8 cellular contexts compared by ENCODE assay signal in genomic region chr16:88633684-88634140, GRCh38. TPM values are rescaled to one million over a fixed set of nuclear protein-coding genes. Genes with fewer than 3 reads are reported as not detected.
DNase-seq lines count a peak whose midpoint lies in the region; ATAC-seq and TF ChIP-seq lines count a peak whose summit lies in the region.

No MANE protein-coding gene starts in this region.

- H3K36me3 Mint-ChIP-seq in activated naive CD4-positive, alpha-beta T cell treated with anti-CD3 and anti-CD28 coated beads for 36 hours (ENCODE audit: low read depth): peaks cover 7% of the 10 kb centered on the region

- DNase-seq in GM12865 (ENCODE audit: low read depth) (peak; percentile 68), iPS-NIHi7 (ENCODE audit: extremely low spot score) (peak; percentile 83), C1 segment of cervical spinal cord (lab: John Stamatoyannopoulos, UW) (no peak)
- DNase-seq in activated naive CD4-positive, alpha-beta T cell treated with anti-CD3 and anti-CD28 coated beads for 36 hours: peak; percentile 59
- DNase-seq in stimulated activated CD8-positive, alpha-beta memory T cell treated with anti-CD3 and anti-CD28 coated beads, Interleukin-15, amount 100 ng/mL, for 48 hours (ENCODE audit: low read depth in 2 of 2): peak; percentile 47 to 66

- H3K4me3 ChIP-seq in GM12865 (ENCODE audit: low read depth, low read length) (peak overlapping the region; percentile 48), OCI-LY1 (ENCODE audit: low read depth, low read length, poor library complexity, severe bottlenecking) (peak overlapping the region; percentile 53)

- no peaks in the 10 kb centered on the region; the same call in 1 of the 2 replicates for H3K27me3 ChIP-seq in OCI-LY1 (ENCODE audit: insufficient read depth, low read length)

- CTCF ChIA-PET in activated naive CD4-positive, alpha-beta T cell treated with anti-CD3 and anti-CD28 coated beads for 36 hours (lab: Charles Lee): interaction anchor here (0.9 to 1.2 kb wide), 2 partner anchors 63 to 104 kb away, joined by 3 read pairs; partner anchors contain the start of gene ZC3H18

- H2AFZ ChIP-seq in OCI-LY1 (ENCODE audit: low read length): no peak overlapping the region

- peaks cover 19% of the 10 kb centered on the region for H3K27me3 Mint-ChIP-seq in activated naive CD4-positive, alpha-beta T cell treated with anti-CD3 and anti-CD28 coated beads for 36 hours (ENCODE audit: low read depth)

- H3K9me3 Mint-ChIP-seq in activated naive CD4-positive, alpha-beta T cell treated with anti-CD3 and anti-CD28 coated beads for 36 hours: peaks cover 2% of the 10 kb centered on the region

- H3K9me3 ChIP-seq in OCI-LY1 (ENCODE audit: low read length): no peaks in the 10 kb centered on the region

- ATAC-seq in GM21825 (IDR thresholded peaks at IDR 0.05; ENCODE audit: unreplicated experiment) (peak; percentile 30), GM21528 (IDR thresholded peaks at IDR 0.05; ENCODE audit: low FRiP score, unreplicated experiment) (no peak)

- H3F3A ChIP-seq in OCI-LY1 (ENCODE audit: insufficient read depth, low read length): no peaks in the 10 kb centered on the region

- TF ChIP-seq CTCF in GM12865 (IDR thresholded peaks at IDR 0.05; ENCODE audit: insufficient read depth, low read depth, low read length, missing control alignments) (peak; percentile 52), OCI-LY1 (IDR thresholded peaks at IDR 0.05; ENCODE audit: low read length) (peak; percentile 44; the same call in 1 of the 2 replicates)

- H3K79me2 ChIP-seq in OCI-LY1 (ENCODE audit: insufficient read depth, low read length): no peaks in the 10 kb centered on the region

- peak overlapping the region; percentile 50 for H3K27ac ChIP-seq in OCI-LY1 (ENCODE audit: low read depth, low read length, poor library complexity, severe bottlenecking)

- no peaks in the 10 kb centered on the region for H3K9me2 ChIP-seq in OCI-LY1 (ENCODE audit: low read depth, low read length)

- peak overlapping the region; percentile 61 for H3K4me2 ChIP-seq in OCI-LY1 (ENCODE audit: low read length)

- intact Hi-C loops in activated naive CD4-positive, alpha-beta T cell treated with anti-CD3 and anti-CD28 coated beads for 36 hours (cut with micrococcal nuclease): loop anchor here (2.0 kb wide), 1 partner anchor 17 kb away; the partner anchor contains the start of gene CYBA

- H3K36me3 ChIP-seq in OCI-LY1 (ENCODE audit: insufficient read depth, low read length): peaks cover 34% of the 10 kb centered on the region

- H3K27ac Mint-ChIP-seq in activated naive CD4-positive, alpha-beta T cell treated with anti-CD3 and anti-CD28 coated beads for 36 hours: no peak overlapping the region

- peak overlapping the region; percentile 34; the same call in 1 of the 2 replicates for H3K9ac ChIP-seq in OCI-LY1 (ENCODE audit: low read length)

- H3K4me3 Mint-ChIP-seq in activated naive CD4-positive, alpha-beta T cell treated with anti-CD3 and anti-CD28 coated beads for 36 hours: peak overlapping the region; percentile 52

- H4K20me1 ChIP-seq in OCI-LY1 (ENCODE audit: insufficient read depth, low read length): no peaks in the 10 kb centered on the region

- peaks cover 38% of the 10 kb centered on the region for H3K4me1 ChIP-seq in OCI-LY1 (ENCODE audit: insufficient read depth, low read length, severe bottlenecking)

- H3K4me1 Mint-ChIP-seq in activated naive CD4-positive, alpha-beta T cell treated with anti-CD3 and anti-CD28 coated beads for 36 hours (ENCODE audit: low read depth): peaks cover 39% of the 10 kb centered on the region

RNA-seq across cellular contexts. Expression of gene IL17C, which starts 4.7 kb away (rescaled TPM):
- not detected for total RNA-seq in activated naive CD4-positive, alpha-beta T cell treated with anti-CD3 and anti-CD28 coated beads for 36 hours

RNA-seq across cellular contexts. Expression of gene CYBA, which starts 17.1 kb away (rescaled TPM):
- 100 to 1,000 TPM; 167 to 180 TPM for total RNA-seq in activated naive CD4-positive, alpha-beta T cell treated with anti-CD3 and anti-CD28 coated beads for 36 hours

RNA-seq across cellular contexts. Expression of gene MVD, which starts 29.2 kb away (rescaled TPM):
- 10 to 100 TPM; 90.5 to 96.8 TPM for total RNA-seq in activated naive CD4-positive, alpha-beta T cell treated with anti-CD3 and anti-CD28 coated beads for 36 hours

RNA-seq across cellular contexts. Expression of gene SNAI3, which starts 52.6 kb away (rescaled TPM):
- total RNA-seq in activated naive CD4-positive, alpha-beta T cell treated with anti-CD3 and anti-CD28 coated beads for 36 hours: 1 to 10 TPM; 2.9 to 3.0 TPM

Comparison
In these comparisons a context has a peak if more than half of its experiments do, and no peak if none do; other contexts are left out.
1. DNase-seq: peak in GM12865 (single experiment), activated naive CD4-positive, alpha-beta T cell treated with anti-CD3 and anti-CD28 coated beads for 36 hours (single experiment), iPS-NIHi7 (single experiment) and stimulated activated CD8-positive, alpha-beta memory T cell treated with anti-CD3 and anti-CD28 coated beads, Interleukin-15, amount 100 ng/mL, for 48 hours (2 of 2); none in C1 segment of cervical spinal cord (0 of 14).